ENCODE assay signal across 32 cellular contexts in genomic region chr11:62468577-62468976, GRCh38. TPM values are rescaled to one million over a fixed set of nuclear protein-coding genes. Genes with fewer than 3 reads are reported as not detected.
"Had no signal": no experiment of that assay in that cellular context is flagged by ENCODE, and none has a peak within 500 bp of the region (broad histone marks: within the 10 kb centered on the region; RNA-seq: fewer than 3 reads in every experiment).

No MANE protein-coding gene starts in this region.

- H3K9me3 ChIP-seq: adrenal gland, MG63, Peyer's patch, SJSA1, SK-N-SH had no signal

- ATAC-seq: activated CD8-positive, alpha-beta T cell treated with anti-CD3 and anti-CD28 coated beads for 36 hours; activated naive CD4-positive, alpha-beta T cell treated with anti-CD3 and anti-CD28 coated beads, Interleukin-2, amount 50 U/mL, for 72 hours had no signal

- H3K4me3 Mint-ChIP-seq: activated CD8-positive, alpha-beta T cell treated with anti-CD3 and anti-CD28 coated beads for 36 hours; activated naive CD4-positive, alpha-beta T cell treated with anti-CD3 and anti-CD28 coated beads for 36 hours; activated T-cell treated with anti-CD3 and anti-CD28 coated beads, Interleukin-2, amount 50 U/mL, for 24 hours; brain; T-helper 1 cell treated with Interleukin-12 subunit alpha and Interleukin-12 subunit beta and Interleukin-4 antibody, amounts not matched to agents 30 μg/mL and 1 μg/mL, for 36 hours had no signal

- H3K9me3 Mint-ChIP-seq: activated CD8-positive, alpha-beta T cell treated with anti-CD3 and anti-CD28 coated beads for 36 hours; activated naive CD4-positive, alpha-beta T cell treated with anti-CD3 and anti-CD28 coated beads for 36 hours; activated naive CD4-positive, alpha-beta T cell treated with anti-CD3 and anti-CD28 coated beads, Interleukin-2, amount 50 U/mL, for 72 hours; activated T-cell treated with anti-CD3 and anti-CD28 coated beads, Interleukin-2, amount 50 U/mL, for 24 hours; brain; T-helper 1 cell treated with Interleukin-12 subunit alpha and Interleukin-12 subunit beta and Interleukin-4 antibody, amounts not matched to agents 30 μg/mL and 1 μg/mL, for 36 hours had no signal

- FAIRE-seq: bronchial epithelial cell had no signal

- H3K27ac ChIP-seq: adrenal gland, Peyer's patch, SJSA1, VCaP had no signal

- H3K27me3 Mint-ChIP-seq: activated CD8-positive, alpha-beta T cell treated with anti-CD3 and anti-CD28 coated beads for 36 hours; activated T-cell treated with anti-CD3 and anti-CD28 coated beads, Interleukin-2, amount 50 U/mL, for 24 hours had no signal

- H3K36me3 ChIP-seq: adrenal gland, MG63, Peyer's patch, SJSA1 had no signal

- H3K4me2 ChIP-seq: SK-N-SH had no signal

- H3K36me3 Mint-ChIP-seq: activated naive CD4-positive, alpha-beta T cell treated with anti-CD3 and anti-CD28 coated beads, Interleukin-2, amount 50 U/mL, for 72 hours; brain had no signal

- H3K9ac ChIP-seq: SK-N-SH had no signal

- H3K27ac Mint-ChIP-seq: activated CD8-positive, alpha-beta T cell treated with anti-CD3 and anti-CD28 coated beads for 36 hours; activated naive CD4-positive, alpha-beta T cell treated with anti-CD3 and anti-CD28 coated beads for 36 hours; activated naive CD4-positive, alpha-beta T cell treated with anti-CD3 and anti-CD28 coated beads, Interleukin-2, amount 50 U/mL, for 72 hours; activated T-cell treated with anti-CD3 and anti-CD28 coated beads, Interleukin-2, amount 50 U/mL, for 24 hours; brain; T-helper 1 cell treated with Interleukin-12 subunit alpha and Interleukin-12 subunit beta and Interleukin-4 antibody, amounts not matched to agents 30 μg/mL and 1 μg/mL, for 36 hours had no signal

- H3K4me1 ChIP-seq: Peyer's patch had no signal

- H3K27me3 ChIP-seq: adrenal gland, MG63, Peyer's patch, SJSA1 had no signal

- H3K4me3 ChIP-seq: adrenal gland, MG63, Peyer's patch, SJSA1 had no signal

- DNase-seq: activated CD4-positive, alpha-beta T cell treated with anti-CD3 and anti-CD28 coated beads for 1 hour; activated CD4-positive, alpha-beta T cell treated with anti-CD3 and anti-CD28 coated beads for 48 hours; activated CD4-positive, alpha-beta T cell treated with anti-CD3 and anti-CD28 coated beads, Interleukin-2, amount 50 U/mL, for 4 hours; activated CD4-positive, CD25-positive, alpha-beta regulatory T cell; activated CD8-positive, alpha-beta T cell treated with anti-CD3 and anti-CD28 coated beads for 36 hours; activated gamma-delta T cell treated with Interleukin-2 at 50 U/mL for 16 hours; activated naive CD4-positive, alpha-beta T cell treated with anti-CD3 and anti-CD28 coated beads for 36 hours; activated T-cell treated with anti-CD3 and anti-CD28 coated beads, Interleukin-2, amount 50 U/mL, for 24 hours; adrenal gland; caudate nucleus; cerebellar nuclear complex; Kasumi-1; MG63; NCI-H1048; NCI-H1436 treated with DMSO at 0.1 percent for 48 hours; NCI-H1694 treated with DMSO at 0.1 percent for 48 hours; NCI-H2029; NCI-H345; NCI-H524 treated with DMSO at 0.1 percent for 48 hours; Peyer's patch; RPMI8226; SHP77 treated with DMSO at 0.1 percent for 48 hours; SK-N-SH; T-helper 9 cell had no signal

RNA-seq across cellular contexts. Expression of gene SCGB1A1, which starts 49.7 kb away (rescaled TPM):
- total RNA-seq: activated CD8-positive, alpha-beta memory T cell treated with anti-CD3 and anti-CD28 coated beads for 36 hours; activated CD8-positive, alpha-beta T cell treated with anti-CD3 and anti-CD28 coated beads for 36 hours; activated naive CD4-positive, alpha-beta T cell treated with anti-CD3 and anti-CD28 coated beads for 36 hours; activated naive CD4-positive, alpha-beta T cell treated with anti-CD3 and anti-CD28 coated beads, Interleukin-2, amount 50 U/mL, for 72 hours; bronchial epithelial cell; NCI-H460; Peyer's patch; SJSA1 had no signal
- polyA plus RNA-seq: SK-N-SH had no signal
